Comparison of ENCODE assay signal across 12 cellular contexts in genomic region chr6:79170915-79171314, GRCh38.
A peak's percentile ranks its signal among the peaks of the same experiment; 100 is the strongest.
DNase-seq lines count a peak whose midpoint lies in the region; TF ChIP-seq lines count a peak whose summit lies in the region.
"Had no signal": no experiment of that assay in that cellular context is flagged by ENCODE, and none has a peak within 500 bp of the region (broad histone marks: within the 10 kb centered on the region; RNA-seq: fewer than 3 reads in every experiment).

No MANE protein-coding gene starts in this region.

- in situ Hi-C loops in astrocyte of the spinal cord (cut with HindIII; ENCODE audit: low sequenced_read_pairs) = no loop called here

- DNase-seq in DMS153 treated with DMSO at 0.1 percent for 48 hours (lab: John Stamatoyannopoulos, UW; ENCODE audit: unreplicated experiment) = peak; percentile 88
- peak; percentile 42 for DNase-seq in NCI-H2029 (lab: John Stamatoyannopoulos, UW)
- DNase-seq in astrocyte of the spinal cord (ENCODE audit: low read depth, low spot score) = peak; percentile 65
- peak; percentile 69 for DNase-seq in iris pigment epithelial cell (ENCODE audit: low read depth)
- DNase-seq in activated CD4-positive, alpha-beta T cell treated with anti-CD3 and anti-CD28 coated beads, Interleukin-2, amount 50 U/mL, for 48 hours = no peak
- no peak for DNase-seq in NK-92 (lab: John Stamatoyannopoulos, UW; ENCODE audit: unreplicated experiment)
- no peak for DNase-seq in posterior cingulate gyrus
- no peak for DNase-seq in uterus
- DNase-seq: hypothalamus; psoas muscle; stimulated activated CD4-positive, alpha-beta T cell treated with anti-CD3 and anti-CD28 coated beads, Interleukin-4, amount 100 ng/mL, for 1 hour; stimulated activated naive B cell treated with anti-CD40 and anti-IgM and Interleukin-4, amounts not matched to agents 10 μg/mL and 1 μg/mL and 100 μg/mL, for 72 hours had no signal

- no peaks in the 10 kb centered on the region for H3K36me3 ChIP-seq in uterus

- no peak for TF ChIP-seq POLR2A in uterus (IDR thresholded peaks at IDR 0.05)

- no peak overlapping the region for H3K4me3 ChIP-seq in astrocyte of the spinal cord (ENCODE audit: low read depth, low read length)
- no peak overlapping the region for H3K4me3 ChIP-seq in uterus
- H3K4me3 ChIP-seq: psoas muscle had no signal

- TF ChIP-seq CTCF in astrocyte of the spinal cord (IDR thresholded peaks at IDR 0.05; ENCODE audit: low read depth, low read length) (no peak), uterus (IDR thresholded peaks at IDR 0.05) (no peak)

- no peaks in the 10 kb centered on the region for H3K9me3 ChIP-seq in uterus
- H3K9me3 ChIP-seq: psoas muscle had no signal

- H3K4me1 ChIP-seq in uterus = no peaks in the 10 kb centered on the region

- H3K27ac ChIP-seq in uterus = no peak overlapping the region
- H3K27ac ChIP-seq: psoas muscle had no signal

- intact Hi-C loops in posterior cingulate gyrus (cut with DNase I) = no loop called here
- intact Hi-C loops in uterus (cut with DNase I; ENCODE audit: low total_unique reads) = no loop called here

- no peaks in the 10 kb centered on the region for H3K27me3 ChIP-seq in uterus

Comparison
In these comparisons a context has a peak if more than half of its experiments do, and no peak if none do; other contexts are left out.
1. DNase-seq: peak in DMS153 treated with DMSO at 0.1 percent for 48 hours (single experiment), NCI-H2029 (single experiment), astrocyte of the spinal cord (single experiment) and iris pigment epithelial cell (single experiment); none in activated CD4-positive, alpha-beta T cell treated with anti-CD3 and anti-CD28 coated beads, Interleukin-2, amount 50 U/mL, for 48 hours (0 of 2), NK-92 (single experiment), posterior cingulate gyrus (0 of 10) and uterus (0 of 2).